In genomic region chr3:173889522-173890055, GRCh38 we compare ENCODE assay signal across 13 cellular contexts.
DNase-seq lines count a peak whose midpoint lies in the region; FAIRE-seq and TF ChIP-seq lines count a peak whose summit lies in the region.
"Had no signal": no experiment of that assay in that cellular context is flagged by ENCODE, and none has a peak within 500 bp of the region (broad histone marks: within the 10 kb centered on the region; RNA-seq: fewer than 3 reads in every experiment).

No MANE protein-coding gene starts in this region.

- no peaks in the 10 kb centered on the region for H3K27me3 ChIP-seq in osteoblast (ENCODE audit: insufficient read depth, low read length)

- no peak for TF ChIP-seq CTCF in brain (conservative IDR thresholded peaks at IDR 0.05)
- TF ChIP-seq CTCF in osteoblast (IDR thresholded peaks at IDR 0.05; ENCODE audit: extremely low read depth, low read depth, low read length) = no peak

- peak overlapping the region in 2 of 5 experiments; percentile 2 to 68 for H3K4me3 Mint-ChIP-seq in brain
- H3K4me3 Mint-ChIP-seq: CD8-positive, alpha-beta T cell had no signal

- H3K9me3 ChIP-seq in osteoblast (ENCODE audit: low read depth, low read length) = no peaks in the 10 kb centered on the region
- H3K9me3 ChIP-seq: HAP-1 had no signal

- DNase-seq in ELR (ENCODE audit: low read depth) (peak; percentile 26), NCI-H446 treated with DMSO at 0.1 percent for 48 hours (lab: John Stamatoyannopoulos, UW) (peak; percentile 54), osteoblast (ENCODE audit: insufficient read length, low spot score, missing footprints) (no peak), SKM-1 (lab: John Stamatoyannopoulos, UW; ENCODE audit: unreplicated experiment) (no peak), medulla oblongata (ENCODE audit: extremely low spot score) (no peak), frontal cortex (ENCODE audit: low spot score in 2 of 2) (no peak)
- DNase-seq: CD8-positive, alpha-beta T cell; NCI-H1694 treated with DMSO at 0.1 percent for 48 hours; NCI-H345; SIG-M5; SW 1271 had no signal

- no peaks in the 10 kb centered on the region for H3K36me3 Mint-ChIP-seq in brain
- H3K36me3 Mint-ChIP-seq: CD8-positive, alpha-beta T cell had no signal

- no peak overlapping the region for H3K4me3 ChIP-seq in osteoblast (ENCODE audit: insufficient read depth, low read length)
- H3K4me3 ChIP-seq: HAP-1 had no signal

- no peaks in the 10 kb centered on the region for H4K20me1 ChIP-seq in osteoblast (ENCODE audit: insufficient read depth, low read length)

- no peak for FAIRE-seq in frontal cortex (lab: Jason Lieb, UNC)

- no peaks in the 10 kb centered on the region for H3K36me3 ChIP-seq in osteoblast (ENCODE audit: insufficient read depth, low read length)
- H3K36me3 ChIP-seq: HAP-1 had no signal

- no peaks in the 10 kb centered on the region for H3K27me3 Mint-ChIP-seq in brain

- H3K79me2 ChIP-seq in osteoblast (ENCODE audit: insufficient read depth, low read length) = no peaks in the 10 kb centered on the region

- H3K27ac ChIP-seq in osteoblast (ENCODE audit: low read depth, low read length) = peak overlapping the region; percentile 13

- peaks cover 27% of the 10 kb centered on the region for H3K4me1 ChIP-seq in osteoblast (ENCODE audit: insufficient read depth, low read length)
- H3K4me1 ChIP-seq: HAP-1 had no signal

- H2AFZ ChIP-seq in osteoblast (ENCODE audit: low read length) = peak overlapping the region; percentile 8

- peaks cover 18% of the 10 kb centered on the region for H3K4me1 Mint-ChIP-seq in brain

- peak overlapping the region; percentile 22 for H3K4me2 ChIP-seq in osteoblast (ENCODE audit: insufficient read depth, low read length)

- peak overlapping the region in 3 of 5 experiments; percentile 48 to 67 (median 59) for H3K27ac Mint-ChIP-seq in brain
- H3K27ac Mint-ChIP-seq: CD8-positive, alpha-beta T cell had no signal

- H3K9me3 Mint-ChIP-seq in brain = peaks cover 0 to 3% (median 0%) of the 10 kb centered on the region in 5 experiments

Comparison
In these comparisons a context has a peak if more than half of its experiments do, and no peak if none do; other contexts are left out.
1. DNase-seq: peak in ELR (single experiment) and NCI-H446 treated with DMSO at 0.1 percent for 48 hours (single experiment); none in osteoblast (single experiment), SKM-1 (single experiment), medulla oblongata (single experiment) and frontal cortex (0 of 2).